8 cellular contexts compared by ENCODE assay signal in the genomic region with DNA sequence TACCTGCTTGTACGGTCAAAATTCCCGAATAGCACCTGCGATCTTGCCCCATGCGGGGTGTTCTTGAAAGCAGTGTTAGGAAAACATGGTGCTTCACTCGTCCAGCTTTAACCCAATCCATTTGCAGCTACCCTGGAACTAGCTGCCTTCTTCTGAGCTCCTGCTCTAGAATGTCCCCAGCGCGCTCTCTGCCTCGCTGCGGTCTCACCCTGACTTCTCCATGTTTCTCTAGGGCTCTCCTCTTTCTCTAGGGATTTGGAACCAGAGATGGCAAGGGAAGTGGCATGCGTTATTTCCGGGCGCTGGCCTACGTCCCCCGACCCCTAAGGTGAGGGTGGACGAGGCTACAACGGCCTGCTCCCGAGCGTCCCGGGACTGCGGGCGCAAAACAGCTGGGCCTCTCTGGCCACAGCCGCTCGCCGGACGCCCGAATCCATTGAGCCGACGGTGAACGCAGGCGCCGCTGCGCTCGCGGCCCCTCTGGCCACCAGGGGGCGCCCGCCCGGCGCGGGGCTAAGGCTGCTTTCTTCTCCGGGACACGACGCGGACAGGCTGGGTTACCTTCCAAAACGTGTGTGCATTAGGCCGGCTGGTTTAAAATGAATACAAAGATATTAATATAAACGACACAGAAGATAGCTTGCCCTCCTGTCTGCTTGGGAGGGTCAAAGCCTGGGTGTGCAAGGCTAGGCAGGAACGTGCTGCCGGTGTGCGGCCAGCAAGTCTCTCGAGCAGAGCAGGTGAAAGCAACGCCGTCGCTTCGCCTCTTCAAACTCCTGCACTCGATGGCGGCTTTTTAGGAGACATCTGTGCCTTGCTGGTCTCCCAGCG. TPM values are rescaled to one million over a fixed set of nuclear protein-coding genes. Genes with fewer than 3 reads are reported as not detected.
DNase-seq lines count a peak whose midpoint lies in the region; ATAC-seq and TF ChIP-seq lines count a peak whose summit lies in the region.

No MANE protein-coding gene starts in this region.

- H3K4me1 ChIP-seq in mesodermal cell (ENCODE audit: control insufficient read depth, insufficient read depth, low read length, poor library complexity, severe bottlenecking): peaks cover 9% of the 10 kb centered on the region

- no peaks in the 10 kb centered on the region for H3K9me3 Mint-ChIP-seq in endothelial cell (ENCODE audit: unreplicated experiment)

- H3K27ac ChIP-seq in mesodermal cell (ENCODE audit: low read depth, low read length, severe bottlenecking): peak overlapping the region; percentile 99

- H3K4me3 ChIP-seq in mesodermal cell (ENCODE audit: extremely low read depth, insufficient read depth, low read length, poor library complexity, severe bottlenecking): peak overlapping the region; percentile 100

- H3K4me1 Mint-ChIP-seq in endothelial cell (ENCODE audit: unreplicated experiment): peaks cover 6% of the 10 kb centered on the region

- H3K4me3 Mint-ChIP-seq in endothelial cell (ENCODE audit: unreplicated experiment): peak overlapping the region; percentile 94

- H3K36me3 Mint-ChIP-seq in endothelial cell (ENCODE audit: low read depth, unreplicated experiment): peaks cover 2% of the 10 kb centered on the region

- ATAC-seq in GM18867 (IDR thresholded peaks at IDR 0.05; ENCODE audit: unreplicated experiment) (peak; percentile 80), HG03103 (IDR thresholded peaks at IDR 0.05; ENCODE audit: low read depth, unreplicated experiment) (peak; percentile 69)

- DNase-seq in AG08396 (ENCODE audit: low spot score) (peak; percentile 83), NCI-H69 (lab: John Stamatoyannopoulos, UW) (peak; percentile 45), endothelial cell (ENCODE audit: low spot score) (peak; percentile 95)
- peak; percentile 21 for DNase-seq in activated CD8-positive, alpha-beta memory T cell treated with anti-CD3 and anti-CD28 coated beads, Interleukin-2, amount 50 U/mL, for 24 hours (ENCODE audit: extremely low read depth)
- peak; percentile 38 to 52 for DNase-seq in stimulated activated CD8-positive, alpha-beta memory T cell treated with anti-CD3 and anti-CD28 coated beads, Interleukin-15, amount 100 ng/mL, for 48 hours (ENCODE audit: low read depth in 2 of 2)

- TF ChIP-seq CTCF in endothelial cell (IDR thresholded peaks at IDR 0.05; ENCODE audit: unreplicated experiment): peak; percentile 99

- H3K36me3 ChIP-seq in mesodermal cell (ENCODE audit: control insufficient read depth, insufficient read depth, low read length): peaks cover 22% of the 10 kb centered on the region

- peak overlapping the region; percentile 95 for H3K27ac Mint-ChIP-seq in endothelial cell (ENCODE audit: unreplicated experiment)

- no peaks in the 10 kb centered on the region for H3K9me3 ChIP-seq in mesodermal cell (ENCODE audit: control insufficient read depth, low read length)

- 18% methylated on average over 31 to 49 of the region's 57 CpGs for whole genome bisulfite sequencing in mesodermal cell (ENCODE audit: insufficient coverage in 2 of 2), 2 experiments

- peaks cover 8% of the 10 kb centered on the region for H3K27me3 Mint-ChIP-seq in endothelial cell (ENCODE audit: unreplicated experiment)

RNA-seq across cellular contexts. Expression of gene SPRY2, which starts 1.8 kb away (rescaled TPM):
- total RNA-seq in endothelial cell (ENCODE audit: unreplicated experiment): 21.7 TPM
- polyA plus RNA-seq in mesodermal cell (2013, experiment 1 of 2): 118 TPM
- polyA plus RNA-seq in mesodermal cell (2013, experiment 2 of 2): 99.3 TPM

Comparison
In these comparisons a context has a peak if more than half of its experiments do, and no peak if none do; other contexts are left out.
1. Peak in every context shown above with its lines: DNase-seq, ATAC-seq, H3K4me3 ChIP-seq and H3K27ac ChIP-seq.
2. DNase-seq: peak in every context shown above with its lines; median percentile 95 in endothelial cell; 83 in AG08396; 45 in NCI-H69; 45 in stimulated activated CD8-positive, alpha-beta memory T cell treated with anti-CD3 and anti-CD28 coated beads, Interleukin-15, amount 100 ng/mL, for 48 hours; 21 in activated CD8-positive, alpha-beta memory T cell treated with anti-CD3 and anti-CD28 coated beads, Interleukin-2, amount 50 U/mL, for 24 hours.